24 cellular contexts compared by ENCODE assay signal in the genomic region with DNA sequence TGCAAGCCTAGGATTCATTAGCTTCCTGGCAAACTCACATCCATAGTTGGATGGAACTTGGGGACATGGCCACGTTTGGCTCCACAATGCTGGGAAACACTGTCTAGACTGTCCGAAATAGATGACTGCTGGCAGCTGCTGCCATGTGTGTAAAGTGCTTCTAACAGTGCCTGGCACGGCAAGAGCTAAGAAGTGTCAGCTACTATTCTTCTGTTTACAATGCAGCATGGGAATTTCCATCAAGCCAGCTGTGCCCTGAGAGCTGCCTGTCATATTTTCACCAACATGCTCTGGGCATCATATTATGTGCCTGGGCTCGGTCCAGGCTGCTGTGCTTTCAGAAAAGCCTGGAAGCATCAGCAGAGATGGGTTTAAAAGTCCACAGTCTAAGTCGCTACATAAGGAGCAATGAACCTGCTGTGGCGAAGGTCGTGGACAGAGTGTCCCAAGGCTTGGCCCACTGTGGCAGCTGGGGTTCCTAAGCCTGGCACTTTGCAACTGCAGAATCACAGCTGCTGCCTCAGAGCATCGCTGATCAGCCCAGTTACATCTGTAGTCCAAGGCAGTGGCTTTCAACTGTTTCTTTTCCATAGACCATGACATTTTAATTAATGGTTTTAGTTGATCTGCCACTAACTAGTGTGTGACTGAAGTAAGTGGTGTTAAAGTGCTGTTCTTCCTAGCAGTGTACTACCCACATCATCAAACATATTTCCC.
DNase-seq lines count a peak whose midpoint lies in the region; ATAC-seq and TF ChIP-seq lines count a peak whose summit lies in the region.
"Had no signal": no experiment of that assay in that cellular context is flagged by ENCODE, and none has a peak within 500 bp of the region (broad histone marks: within the 10 kb centered on the region; RNA-seq: fewer than 3 reads in every experiment).

No MANE protein-coding gene starts in this region.

- H2BK20ac ChIP-seq in IMR-90 (ENCODE audit: low read depth, low read length) = no peak overlapping the region

- no peak overlapping the region for H2BK120ac ChIP-seq in IMR-90 (ENCODE audit: low read depth, low read length)

- no peaks in the 10 kb centered on the region for H3K9me1 ChIP-seq in IMR-90 (ENCODE audit: insufficient read depth, low read length)

- H3K9me3 ChIP-seq in IMR-90 (ENCODE audit: control insufficient read depth, insufficient read depth, low read length) (no peaks in the 10 kb centered on the region; the same call in 1 of the 2 replicates), right cardiac atrium (ENCODE audit: control insufficient read depth, low read length) (no peaks in the 10 kb centered on the region)
- H3K9me3 ChIP-seq: SJSA1, thyroid gland had no signal

- no peak for TF ChIP-seq CTCF in IMR-90 (conservative IDR thresholded peaks at IDR 0.05; ENCODE audit: low read depth, low read length)
- no peak for TF ChIP-seq CTCF in endothelial cell (IDR thresholded peaks at IDR 0.05; ENCODE audit: unreplicated experiment)

- no peak overlapping the region for H2AK9ac ChIP-seq in IMR-90 (replicated peaks; ENCODE audit: low read depth, low read length, poor library complexity)

- no peak overlapping the region for H3K27ac Mint-ChIP-seq in endothelial cell (ENCODE audit: unreplicated experiment)
- no peak overlapping the region for H3K27ac Mint-ChIP-seq in T-helper 2 cell treated with Interferon-gamma antibody and Interleukin-4, amounts not matched to agents 5 μg/mL and 100 μg/mL, for 36 hours
- H3K27ac Mint-ChIP-seq: activated CD4-positive, alpha-beta T cell treated with anti-CD3 and anti-CD28 coated beads, Interleukin-2, amount 10 ng/mL, durations not matched to agents 7 days and 5 days; activated naive CD8-positive, alpha-beta T cell treated with anti-CD3 and anti-CD28 coated beads for 36 hours; activated T-helper 2 cell treated with anti-CD3 and anti-CD28 coated beads, Interferon-gamma antibody, Interleukin-2, Interleukin-4, amounts not matched to agents 10 μg/mL and 5 μg/mL and 100 μg/mL, durations not matched to agents 14 hours and 24 hours and 36 hours; natural killer cell; stimulated activated memory B cell treated with anti-CD40 and anti-IgM and Interleukin-4, amounts not matched to agents 10 μg/mL and 1 μg/mL and 100 μg/mL, for 72 hours; T-helper 1 cell treated with Interleukin-12 subunit alpha and Interleukin-12 subunit beta and Interleukin-4 antibody, amounts not matched to agents 30 μg/mL and 1 μg/mL, for 36 hours had no signal

- DNase-seq in G401 (ENCODE audit: low spot score) = peak; percentile 4
- DNase-seq in IMR-90 = no peak
- DNase-seq in right cardiac atrium = peak in 1 of 3 donors; percentile 11
- peak; percentile 78 for DNase-seq in occipital lobe (lab: John Stamatoyannopoulos, UW)
- DNase-seq in endothelial cell (ENCODE audit: low spot score) = no peak
- no peak for DNase-seq in T-helper 2 cell treated with Interferon-gamma antibody and Interleukin-4, amounts not matched to agents 5 μg/mL and 100 μg/mL, for 36 hours (ENCODE audit: low spot score)
- DNase-seq: activated CD4-positive, alpha-beta T cell treated with anti-CD3 and anti-CD28 coated beads, Interleukin-2, amount 10 ng/mL, durations not matched to agents 7 days and 5 days; activated CD8-positive, alpha-beta memory T cell treated with anti-CD3 and anti-CD28 coated beads, Interleukin-2, amount 50 U/mL, for 4 hours; activated naive CD8-positive, alpha-beta T cell treated with anti-CD3 and anti-CD28 coated beads for 36 hours; heart right ventricle; natural killer cell; NCI-H187 treated with DMSO at 0.1 percent for 48 hours; NCI-H226; PC-9; thyroid gland had no signal

- BruUV-seq in IMR-90 (replicated peaks; lab: Mats Ljungman, UMichigan) = no TSS peak

- no peaks in the 10 kb centered on the region for H3K36me3 ChIP-seq in IMR-90 (ENCODE audit: control insufficient read depth, insufficient read depth, low read length)
- H3K36me3 ChIP-seq: brain microvascular endothelial cell, heart right ventricle, SJSA1, thyroid gland had no signal

- TF ChIP-seq POLR2A in IMR-90 (IDR thresholded peaks at IDR 0.05; ENCODE audit: low read depth, low read length) = no peak

- no peak overlapping the region for H3K9ac ChIP-seq in IMR-90 (ENCODE audit: low read depth, low read length)
- H3K9ac ChIP-seq: parathyroid adenoma had no signal

- H3K4me2 ChIP-seq in IMR-90 (ENCODE audit: low read depth, low read length) = no peak overlapping the region
- H3K4me2 ChIP-seq: PC-9 had no signal

- in situ Hi-C loops in G401 (cut with HindIII; ENCODE audit: low sequenced_read_pairs) (no loop called here), IMR-90 (cut with MboI; ENCODE audit: low sequenced_read_pairs) (no loop called here)

- H4K91ac ChIP-seq in IMR-90 (ENCODE audit: insufficient read depth, low read depth, low read length) = no peak overlapping the region

- no peak overlapping the region for H3K4me3 Mint-ChIP-seq in endothelial cell (ENCODE audit: unreplicated experiment)
- no peak overlapping the region for H3K4me3 Mint-ChIP-seq in T-helper 2 cell treated with Interferon-gamma antibody and Interleukin-4, amounts not matched to agents 5 μg/mL and 100 μg/mL, for 36 hours
- H3K4me3 Mint-ChIP-seq: activated CD4-positive, alpha-beta T cell treated with anti-CD3 and anti-CD28 coated beads, Interleukin-2, amount 10 ng/mL, durations not matched to agents 7 days and 5 days; activated naive CD8-positive, alpha-beta T cell treated with anti-CD3 and anti-CD28 coated beads for 36 hours; natural killer cell; stimulated activated memory B cell treated with anti-CD40 and anti-IgM and Interleukin-4, amounts not matched to agents 10 μg/mL and 1 μg/mL and 100 μg/mL, for 72 hours; T-helper 1 cell treated with Interleukin-12 subunit alpha and Interleukin-12 subunit beta and Interleukin-4 antibody, amounts not matched to agents 30 μg/mL and 1 μg/mL, for 36 hours had no signal

- H2BK5ac ChIP-seq in IMR-90 (ENCODE audit: low read depth, low read length, poor library complexity, severe bottlenecking) = no peak overlapping the region

- 0 out of 2 replicates have a peak overlapping the region, but pooled peaks have one; percentile 29 for H3K23ac ChIP-seq in IMR-90 (ENCODE audit: low read depth, low read length)

- H3K27ac ChIP-seq in IMR-90 (ENCODE audit: insufficient read depth, low read length) (no peak overlapping the region), right cardiac atrium (ENCODE audit: low read length) (no peak overlapping the region)
- H3K27ac ChIP-seq: brain microvascular endothelial cell, parathyroid adenoma, PC-9, SJSA1, thyroid gland had no signal

- WGBS in IMR-90 (ENCODE audit: extremely low coverage in 2 of 2, insufficient read length in 1 of 2), 2 experiments = 56% methylated on average over 7 of the region's 8 CpGs; no CpG with 5 or more reads in 1 of the 2 experiments
- 71% methylated on average over 8 of the region's 8 CpGs for WGBS in right cardiac atrium

- H3K4me3 ChIP-seq in IMR-90 (ENCODE audit: insufficient read depth, low read depth, low read length) = no peak overlapping the region
- no peak overlapping the region for H3K4me3 ChIP-seq in right cardiac atrium (ENCODE audit: low read length)
- H3K4me3 ChIP-seq: coronary artery, heart right ventricle, K562, PC-9, SJSA1, thyroid gland had no signal

- intact Hi-C loops in IMR-90 (cut with micrococcal nuclease) = no loop called here
- intact Hi-C loops in right cardiac atrium (cut with DNase I) = no loop called here

- H3K56ac ChIP-seq in IMR-90 (ENCODE audit: extremely low read depth, insufficient read depth, low read length) = no peak overlapping the region

- dilution Hi-C loops in IMR-90 (cut with HindIII; ENCODE audit: low sequenced_read_pairs, unreplicated experiment) = no loop called here

- H3K36me3 Mint-ChIP-seq in endothelial cell (ENCODE audit: low read depth, unreplicated experiment) = no peaks in the 10 kb centered on the region
- no peaks in the 10 kb centered on the region for H3K36me3 Mint-ChIP-seq in T-helper 2 cell treated with Interferon-gamma antibody and Interleukin-4, amounts not matched to agents 5 μg/mL and 100 μg/mL, for 36 hours (ENCODE audit: low read depth)
- H3K36me3 Mint-ChIP-seq: activated naive CD8-positive, alpha-beta T cell treated with anti-CD3 and anti-CD28 coated beads for 36 hours; natural killer cell; stimulated activated memory B cell treated with anti-CD40 and anti-IgM and Interleukin-4, amounts not matched to agents 10 μg/mL and 1 μg/mL and 100 μg/mL, for 72 hours had no signal

- CTCF ChIA-PET in IMR-90 (lab: Yijun Ruan, JAX) = no interaction called here

- H4K20me1 ChIP-seq in IMR-90 (ENCODE audit: insufficient read depth, low read length) = no peaks in the 10 kb centered on the region

- no peaks in the 10 kb centered on the region for H3K79me1 ChIP-seq in IMR-90 (ENCODE audit: low read depth in 1 of 2, low read length in 2 of 2)

- peaks cover 3% of the 10 kb centered on the region for H3K4me1 Mint-ChIP-seq in endothelial cell (ENCODE audit: unreplicated experiment)
- peaks cover 10% of the 10 kb centered on the region for H3K4me1 Mint-ChIP-seq in T-helper 2 cell treated with Interferon-gamma antibody and Interleukin-4, amounts not matched to agents 5 μg/mL and 100 μg/mL, for 36 hours (ENCODE audit: low read depth)
- H3K4me1 Mint-ChIP-seq: stimulated activated memory B cell treated with anti-CD40 and anti-IgM and Interleukin-4, amounts not matched to agents 10 μg/mL and 1 μg/mL and 100 μg/mL, for 72 hours had no signal

- H3K27me3 Mint-ChIP-seq in endothelial cell (ENCODE audit: unreplicated experiment) = peaks cover 6% of the 10 kb centered on the region
- peaks cover 31% of the 10 kb centered on the region for H3K27me3 Mint-ChIP-seq in T-helper 2 cell treated with Interferon-gamma antibody and Interleukin-4, amounts not matched to agents 5 μg/mL and 100 μg/mL, for 36 hours (ENCODE audit: low read depth)

- TF ChIP-seq RAD21 in IMR-90 (IDR thresholded peaks at IDR 0.05; ENCODE audit: low read length) = no peak

- H3K27me3 ChIP-seq in IMR-90 (ENCODE audit: control insufficient read depth, insufficient read depth, low read length) (no peaks in the 10 kb centered on the region), right cardiac atrium (ENCODE audit: control insufficient read depth, insufficient read depth) (no peaks in the 10 kb centered on the region)
- H3K27me3 ChIP-seq: brain microvascular endothelial cell, heart right ventricle, SJSA1, thyroid gland had no signal

- H3K18ac ChIP-seq in IMR-90 (ENCODE audit: low read depth, low read length) = no peak overlapping the region; the same call in 1 of the 2 replicates

- H4K8ac ChIP-seq in IMR-90 (ENCODE audit: low read depth in 2 of 2, low read length in 2 of 2) = no peak overlapping the region

- H4K5ac ChIP-seq in IMR-90 (ENCODE audit: low read depth, low read length) = no peak overlapping the region

- POLR2A ChIA-PET in IMR-90 (lab: Charles Lee; ENCODE audit: unreplicated experiment) = no interaction called here

- H3K4me1 ChIP-seq in IMR-90 (ENCODE audit: control insufficient read depth, insufficient read depth, low read length) (peaks cover 15% of the 10 kb centered on the region), right cardiac atrium (ENCODE audit: control insufficient read depth, insufficient read depth, low read length) (no peaks in the 10 kb centered on the region)
- H3K4me1 ChIP-seq: SJSA1, thyroid gland had no signal

- H2BK15ac ChIP-seq in IMR-90 (ENCODE audit: low read depth, low read length) = no peak overlapping the region

- no peaks in the 10 kb centered on the region for H3K9me3 Mint-ChIP-seq in endothelial cell (ENCODE audit: unreplicated experiment)
- H3K9me3 Mint-ChIP-seq in T-helper 2 cell treated with Interferon-gamma antibody and Interleukin-4, amounts not matched to agents 5 μg/mL and 100 μg/mL, for 36 hours = peaks cover 6% of the 10 kb centered on the region
- H3K9me3 Mint-ChIP-seq: activated naive CD8-positive, alpha-beta T cell treated with anti-CD3 and anti-CD28 coated beads for 36 hours; natural killer cell; stimulated activated memory B cell treated with anti-CD40 and anti-IgM and Interleukin-4, amounts not matched to agents 10 μg/mL and 1 μg/mL and 100 μg/mL, for 72 hours; T-helper 1 cell treated with Interleukin-12 subunit alpha and Interleukin-12 subunit beta and Interleukin-4 antibody, amounts not matched to agents 30 μg/mL and 1 μg/mL, for 36 hours had no signal

- ATAC-seq in IMR-90 (ENCODE audit: low read depth) = no peak
- ATAC-seq in right cardiac atrium = peak; percentile 44 to 59
- no peak for ATAC-seq in GM18861 (IDR thresholded peaks at IDR 0.05; ENCODE audit: unreplicated experiment)
- ATAC-seq: K562; natural killer cell; stimulated activated memory B cell treated with anti-CD40 and anti-IgM and Interleukin-4, amounts not matched to agents 10 μg/mL and 1 μg/mL and 100 μg/mL, for 72 hours had no signal

- H3K4ac ChIP-seq in IMR-90 (ENCODE audit: low read depth, low read length) = no peak overlapping the region

- H3K14ac ChIP-seq in IMR-90 (replicated peaks; ENCODE audit: low read depth, low read length) = no peak overlapping the region; the same call in 1 of the 2 replicates

- H2AFZ ChIP-seq in IMR-90 (replicated peaks; ENCODE audit: low read length, poor library complexity) = no peak overlapping the region
- H2AFZ ChIP-seq: parathyroid adenoma, PC-9 had no signal

- H2AK5ac ChIP-seq in IMR-90 (ENCODE audit: low read depth, low read length) = peak overlapping the region; percentile 8; the same call in 1 of the 2 replicates

Comparison
In these comparisons a context has a peak if more than half of its experiments do, and no peak if none do; other contexts are left out.
1. DNase-seq: peak in G401 (single experiment) and occipital lobe (single experiment); none in IMR-90 (single experiment), endothelial cell (single experiment) and T-helper 2 cell treated with Interferon-gamma antibody and Interleukin-4, amounts not matched to agents 5 μg/mL and 100 μg/mL, for 36 hours (single experiment).
2. ATAC-seq: peak in right cardiac atrium (2 of 2); none in IMR-90 (single experiment) and GM18861 (single experiment).